35 cellular contexts compared by ENCODE assay signal in genomic region chr13:106522112-106522511, GRCh38. TPM values are rescaled to one million over a fixed set of nuclear protein-coding genes. Genes with fewer than 3 reads are reported as not detected.
A peak's percentile ranks its signal among the peaks of the same experiment; 100 is the strongest.
DNase-seq lines count a peak whose midpoint lies in the region; FAIRE-seq and TF ChIP-seq lines count a peak whose summit lies in the region.
"Had no signal": no experiment of that assay in that cellular context is flagged by ENCODE, and none has a peak within 500 bp of the region (broad histone marks: within the 10 kb centered on the region; RNA-seq: fewer than 3 reads in every experiment).

No MANE protein-coding gene starts in this region.

- no peak for TF ChIP-seq CTCF in bronchial epithelial cell (IDR thresholded peaks at IDR 0.05; ENCODE audit: insufficient read depth, low read length, severe bottlenecking)
- no peak for TF ChIP-seq CTCF in mesothelial cell of epicardium (IDR thresholded peaks at IDR 0.05; ENCODE audit: unreplicated experiment)
- no peak for TF ChIP-seq CTCF in type B pancreatic cell (conservative IDR thresholded peaks at IDR 0.05)
- TF ChIP-seq CTCF in prostate gland (IDR thresholded peaks at IDR 0.05) = no peak
- TF ChIP-seq CTCF in esophagus muscularis mucosa (IDR thresholded peaks at IDR 0.05) = no peak
- TF ChIP-seq CTCF in Peyer's patch (IDR thresholded peaks at IDR 0.05) = no peak

- H3K27me3 ChIP-seq in bronchial epithelial cell (ENCODE audit: control insufficient read depth, insufficient read depth, low read length) (no peaks in the 10 kb centered on the region), prostate gland (replicated peaks; ENCODE audit: insufficient read depth) (no peaks in the 10 kb centered on the region), esophagus muscularis mucosa (no peaks in the 10 kb centered on the region), Peyer's patch (no peaks in the 10 kb centered on the region)
- H3K27me3 ChIP-seq: ascending aorta, gastroesophageal sphincter, MG63, right lobe of liver, tibial artery had no signal

- H3K4me1 Mint-ChIP-seq in mesothelial cell of epicardium (peaks cover 89% of the 10 kb centered on the region), type B pancreatic cell (ENCODE audit: unreplicated experiment) (peaks cover 80% of the 10 kb centered on the region)
- H3K4me1 Mint-ChIP-seq: activated CD8-positive, alpha-beta memory T cell treated with anti-CD3 and anti-CD28 coated beads, Interleukin-2, amount 10 ng/mL, durations not matched to agents 7 days and 5 days; activated naive CD8-positive, alpha-beta T cell treated with anti-CD3 and anti-CD28 coated beads, Interleukin-2, amount 10 ng/mL, durations not matched to agents 7 days and 5 days; central memory CD8-positive, alpha-beta T cell had no signal

- TF ChIP-seq EP300 in esophagus muscularis mucosa (IDR thresholded peaks at IDR 0.05) = no peak

- FAIRE-seq in bronchial epithelial cell (lab: Jason Lieb, UNC) = no peak
- FAIRE-seq: GM12891 had no signal

- H3K4me1 ChIP-seq in prostate gland (replicated peaks) (no peaks in the 10 kb centered on the region), esophagus muscularis mucosa (peaks cover 0 to 36% (median 29%) of the 10 kb centered on the region in 4 donors), Peyer's patch (peaks cover 0 to 4% (median 0%) of the 10 kb centered on the region in 4 donors)
- H3K4me1 ChIP-seq: right lobe of liver had no signal

- H3K36me3 ChIP-seq in bronchial epithelial cell (ENCODE audit: control insufficient read depth, insufficient read depth, low read length) (peaks cover 3% of the 10 kb centered on the region), prostate gland (no peaks in the 10 kb centered on the region), esophagus muscularis mucosa (no peaks in the 10 kb centered on the region), Peyer's patch (peaks cover 0 to 6% (median 0%) of the 10 kb centered on the region in 3 donors)
- H3K36me3 ChIP-seq: ascending aorta, gastroesophageal sphincter, HAP-1, MG63, neutrophil, right lobe of liver, tibial artery had no signal

- WGBS in prostate gland = 53% methylated on average over 2 of the region's 2 CpGs
- WGBS in esophagus muscularis mucosa = 95% methylated on average over 2 of the region's 2 CpGs

- DNase-seq in NCI-H2171 treated with DMSO at 0.1 percent for 48 hours (lab: John Stamatoyannopoulos, UW) (peak; percentile 58), bronchial epithelial cell (ENCODE audit: low read depth) (peak; percentile 77), mesothelial cell of epicardium (ENCODE audit: low spot score in 2 of 2, unreplicated experiment in 2 of 2) (no peak), type B pancreatic cell (ENCODE audit: extremely low spot score, unreplicated experiment) (no peak), prostate gland (ENCODE audit: low spot score) (no peak), esophagus muscularis mucosa (ENCODE audit: extremely low spot score) (no peak), Peyer's patch (no peak)
- DNase-seq: activated CD4-positive, alpha-beta T cell treated with anti-CD3 and anti-CD28 coated beads, Interleukin-2, amount 50 U/mL, for 4 hours; activated CD8-positive, alpha-beta memory T cell treated with anti-CD3 and anti-CD28 coated beads, Interleukin-2, amount 10 ng/mL, durations not matched to agents 7 days and 5 days; activated gamma-delta T cell; activated naive CD8-positive, alpha-beta T cell treated with anti-CD3 and anti-CD28 coated beads, Interleukin-2, amount 10 ng/mL, durations not matched to agents 7 days and 5 days; activated T-cell treated with anti-CD3 and anti-CD28 coated beads, Interleukin-2, amount 50 U/mL, for 4 hours; COR-L47; hippocampal formation; KG1; left cardiac atrium; mesenchymal stem cell; MG63; NCI-H2029; NCI-H345; NCI-H748 treated with DMSO at 0.1 percent for 48 hours; right lobe of liver; stimulated activated CD4-positive, alpha-beta T cell treated with anti-CD3 and anti-CD28 coated beads, Interleukin-12 subunit alpha, Interleukin-12 subunit beta, amount 100 ng/mL, for 4 hours; stimulated activated CD4-positive, alpha-beta T cell treated with anti-CD3 and anti-CD28 coated beads, Interleukin-4, amount 100 ng/mL, for 1 hour; T-helper 1 cell; tibial artery had no signal

- intact Hi-C loops in prostate gland (cut with DNase I) = loop anchor here (5.0 kb wide), 1 partner anchor 440 kb away; no protein-coding TSS in a partner anchor
- intact Hi-C loops in esophagus muscularis mucosa (cut with DNase I) = no loop called here

- H3K36me3 Mint-ChIP-seq in mesothelial cell of epicardium (peaks cover 2% of the 10 kb centered on the region), type B pancreatic cell (peaks cover 13% of the 10 kb centered on the region)
- H3K36me3 Mint-ChIP-seq: activated CD8-positive, alpha-beta memory T cell treated with anti-CD3 and anti-CD28 coated beads, Interleukin-2, amount 10 ng/mL, durations not matched to agents 7 days and 5 days; activated naive CD8-positive, alpha-beta T cell treated with anti-CD3 and anti-CD28 coated beads, Interleukin-2, amount 10 ng/mL, durations not matched to agents 7 days and 5 days had no signal

- no peak for TF ChIP-seq POLR2A in prostate gland (IDR thresholded peaks at IDR 0.05)
- no peak for TF ChIP-seq POLR2A in esophagus muscularis mucosa (IDR thresholded peaks at IDR 0.05; ENCODE audit: low read depth)
- no peak for TF ChIP-seq POLR2A in Peyer's patch (IDR thresholded peaks at IDR 0.05)

- H3K4me3 ChIP-seq in bronchial epithelial cell (ENCODE audit: low read depth, low read length) = no peak overlapping the region
- no peak overlapping the region for H3K4me3 ChIP-seq in prostate gland
- no peak overlapping the region for H3K4me3 ChIP-seq in esophagus muscularis mucosa
- no peak overlapping the region for H3K4me3 ChIP-seq in Peyer's patch
- H3K4me3 ChIP-seq: ascending aorta, gastroesophageal sphincter, HAP-1, MG63, right lobe of liver, SK-N-MC, tibial artery had no signal

- H3K9me3 Mint-ChIP-seq in mesothelial cell of epicardium = no peaks in the 10 kb centered on the region
- no peaks in the 10 kb centered on the region for H3K9me3 Mint-ChIP-seq in type B pancreatic cell
- H3K9me3 Mint-ChIP-seq: activated naive CD8-positive, alpha-beta T cell treated with anti-CD3 and anti-CD28 coated beads, Interleukin-2, amount 10 ng/mL, durations not matched to agents 7 days and 5 days; activated T-cell treated with anti-CD3 and anti-CD28 coated beads, Interleukin-2, amount 50 U/mL, for 4 hours; central memory CD8-positive, alpha-beta T cell; dendritic cell treated with granulocyte-macrophage colony-stimulating factor and Interleukin-4, amounts not matched to agents 40 ng/mL and 50 ng/mL, for 4 days had no signal

- H3K4me3 Mint-ChIP-seq in mesothelial cell of epicardium (peak overlapping the region; percentile 35), type B pancreatic cell (peak overlapping the region; percentile 47)
- H3K4me3 Mint-ChIP-seq: activated CD8-positive, alpha-beta memory T cell treated with anti-CD3 and anti-CD28 coated beads, Interleukin-2, amount 10 ng/mL, durations not matched to agents 7 days and 5 days; activated naive CD8-positive, alpha-beta T cell treated with anti-CD3 and anti-CD28 coated beads, Interleukin-2, amount 10 ng/mL, durations not matched to agents 7 days and 5 days; activated T-cell treated with anti-CD3 and anti-CD28 coated beads, Interleukin-2, amount 50 U/mL, for 4 hours; central memory CD8-positive, alpha-beta T cell; dendritic cell treated with granulocyte-macrophage colony-stimulating factor and Interleukin-4, amounts not matched to agents 40 ng/mL and 50 ng/mL, for 4 days had no signal

- no peaks in the 10 kb centered on the region for H3K9me3 ChIP-seq in prostate gland
- no peaks in the 10 kb centered on the region for H3K9me3 ChIP-seq in esophagus muscularis mucosa
- no peaks in the 10 kb centered on the region for H3K9me3 ChIP-seq in Peyer's patch
- H3K9me3 ChIP-seq: ascending aorta, gastroesophageal sphincter, HAP-1, MG63, neutrophil, right lobe of liver, tibial artery had no signal

- no peak overlapping the region for H3K27ac ChIP-seq in prostate gland
- H3K27ac ChIP-seq in esophagus muscularis mucosa (replicated peaks in 1 of 4) = no peak overlapping the region
- H3K27ac ChIP-seq in Peyer's patch = no peak overlapping the region
- H3K27ac ChIP-seq: ascending aorta, C4-2B, gastroesophageal sphincter, neutrophil, right lobe of liver, SK-N-MC, tibial artery had no signal

- H3K27me3 Mint-ChIP-seq in mesothelial cell of epicardium (ENCODE audit: low read depth) (no peaks in the 10 kb centered on the region), type B pancreatic cell (no peaks in the 10 kb centered on the region)

- H3K27ac Mint-ChIP-seq in mesothelial cell of epicardium (peak overlapping the region; percentile 78), type B pancreatic cell (peak overlapping the region; percentile 82)
- H3K27ac Mint-ChIP-seq: activated CD8-positive, alpha-beta memory T cell treated with anti-CD3 and anti-CD28 coated beads, Interleukin-2, amount 10 ng/mL, durations not matched to agents 7 days and 5 days; activated naive CD8-positive, alpha-beta T cell treated with anti-CD3 and anti-CD28 coated beads, Interleukin-2, amount 10 ng/mL, durations not matched to agents 7 days and 5 days; dendritic cell treated with granulocyte-macrophage colony-stimulating factor and Interleukin-4, amounts not matched to agents 40 ng/mL and 50 ng/mL, for 4 days had no signal

RNA-seq across cellular contexts. Expression of gene EFNB2, which starts 13.3 kb away (rescaled TPM):
- 11.3 and 23.2 TPM in 2 replicates for total RNA-seq in bronchial epithelial cell
- total RNA-seq in mesothelial cell of epicardium = 197 to 211 TPM (median 202 TPM) in 3 replicates
- 48.6 and 67.1 TPM in 2 replicates for total RNA-seq in type B pancreatic cell (ENCODE audit: low replicate concordance)
- 10 to 100 TPM; 46.1 to 52.4 TPM for total RNA-seq in prostate gland
- 10 to 100 TPM in 3 of 4 donors, 1 to 10 TPM in 1; 10.0 to 20.2 (median 17.5) TPM for total RNA-seq in esophagus muscularis mucosa
- 10 to 100 TPM in 3 of 4 donors, 1 to 10 TPM in 1; 5.8 to 38.9 (median 30.2) TPM for total RNA-seq in Peyer's patch

RNA-seq across cellular contexts. Expression of gene ARGLU1, which starts 45.8 kb away (rescaled TPM):
- total RNA-seq in bronchial epithelial cell = 31.9 and 48.4 TPM in 2 replicates
- total RNA-seq in mesothelial cell of epicardium = 231 to 235 TPM (median 233 TPM) in 3 replicates
- total RNA-seq in type B pancreatic cell (ENCODE audit: low replicate concordance) = 89.0 and 128 TPM in 2 replicates
- total RNA-seq in prostate gland = 10 to 100 TPM; 52.1 to 95.9 TPM
- 10 to 100 TPM; 46.7 to 77.2 (median 62.6) TPM for total RNA-seq in esophagus muscularis mucosa
- 100 to 1,000 TPM in 3 of 4 donors, 10 to 100 TPM in 1; 95.4 to 233 (median 126) TPM for total RNA-seq in Peyer's patch

Comparison
In these comparisons a context has a peak if more than half of its experiments do, and no peak if none do; other contexts are left out.
1. DNase-seq: peak in NCI-H2171 treated with DMSO at 0.1 percent for 48 hours (single experiment) and bronchial epithelial cell (single experiment); none in mesothelial cell of epicardium (0 of 2), type B pancreatic cell (single experiment), prostate gland (single experiment), esophagus muscularis mucosa (single experiment) and Peyer's patch (0 of 3).